Comparison of ENCODE assay signal across 13 cellular contexts in genomic region chr6:55174211-55175013, GRCh38. TPM values are rescaled to one million over a fixed set of nuclear protein-coding genes. Genes with fewer than 3 reads are reported as not detected.
DNase-seq lines count a peak whose midpoint lies in the region; ATAC-seq and TF ChIP-seq lines count a peak whose summit lies in the region.
"Had no signal": no experiment of that assay in that cellular context is flagged by ENCODE, and none has a peak within 500 bp of the region (broad histone marks: within the 10 kb centered on the region; RNA-seq: fewer than 3 reads in every experiment).

HCRTR2 (plus strand) TSS chr6:55174515; CDS start chr6:55174588, 73 bp downstream.

- no peak within 1 kb of the TSS for H2BK15ac ChIP-seq in mesendoderm (replicated peaks; ENCODE audit: low read depth)

- H3K56ac ChIP-seq in mesendoderm (ENCODE audit: low read length) = peak within 1 kb of the TSS; percentile 69

- H3K27ac ChIP-seq in heart left ventricle (no peak within 1 kb of the TSS), ectodermal cell (ENCODE audit: insufficient read depth, low read depth, low read length, poor library complexity, severe bottlenecking) (no peak within 1 kb of the TSS), mesendoderm (ENCODE audit: low read depth, low read length) (no peak within 1 kb of the TSS), testis (no peak within 1 kb of the TSS)

- no peak within 1 kb of the TSS for H4K5ac ChIP-seq in mesendoderm (ENCODE audit: low read length)

- no peak within 1 kb of the TSS for H3K23ac ChIP-seq in mesendoderm (ENCODE audit: low read length)

- no peak for TF ChIP-seq POLR2A in heart left ventricle (IDR thresholded peaks at IDR 0.05)
- TF ChIP-seq POLR2A in testis (IDR thresholded peaks at IDR 0.05) = no peak

- no peak within 1 kb of the TSS for H4K8ac ChIP-seq in mesendoderm (ENCODE audit: low read depth, low read length)

- ATAC-seq in Right ventricle myocardium inferior (no peak), heart left ventricle (no peak), GM21737 (IDR thresholded peaks at IDR 0.05; ENCODE audit: unreplicated experiment) (no peak)

- H3K9me3 ChIP-seq in heart left ventricle (no peaks in the 10 kb centered on the region), ectodermal cell (ENCODE audit: control insufficient read depth, low read length) (no peaks in the 10 kb centered on the region), testis (no peaks in the 10 kb centered on the region)

- WGBS in heart left ventricle, 4 donors = 2 to 3% (median 2%) methylated on average over 39 to 42 of the region's 42 CpGs
- 2% methylated on average over 36 to 39 of the region's 42 CpGs for WGBS in ectodermal cell, 2 experiments
- no CpG with 5 or more reads among the region's 42 CpGs for WGBS in mesendoderm (ENCODE audit: extremely low coverage, insufficient coverage, low lambda C conversion rate)
- WGBS in testis, 2 donors = 1 to 2% methylated on average over 15 to 42 of the region's 42 CpGs

- H3K79me1 ChIP-seq in mesendoderm (ENCODE audit: low read length) = no peaks in the 10 kb centered on the region

- H3K27me3 ChIP-seq in heart left ventricle = peaks cover 0 to 50% (median 14%) of the 10 kb centered on the region in 9 donors
- H3K27me3 ChIP-seq in ectodermal cell (ENCODE audit: control insufficient read depth, insufficient read depth, low read length, poor library complexity, severe bottlenecking) = peaks cover 33% of the 10 kb centered on the region
- no peaks in the 10 kb centered on the region for H3K27me3 ChIP-seq in mesendoderm (ENCODE audit: insufficient read depth, low read length, poor library complexity)
- H3K27me3 ChIP-seq in testis = no peaks in the 10 kb centered on the region

- H3K4ac ChIP-seq in mesendoderm (ENCODE audit: low read depth, low read length) = no peak within 1 kb of the TSS

- intact Hi-C loops in Right ventricle myocardium inferior (cut with DNase I) = no loop called here
- intact Hi-C loops in heart left ventricle (cut with DNase I) = no loop called here
- intact Hi-C loops in testis (cut with DNase I; ENCODE audit: low total_unique reads) = no loop called here

- H2BK5ac ChIP-seq in mesendoderm (ENCODE audit: low read length) = no peak within 1 kb of the TSS

- DNase-seq in Right ventricle myocardium inferior (ENCODE audit: missing footprints) (peak; percentile 63), heart left ventricle (no peak), mesendoderm (peak; percentile 64), testis (peak; percentile 16), DMS 273 (lab: John Stamatoyannopoulos, UW; ENCODE audit: unreplicated experiment) (no peak), cerebellar nuclear complex (lab: John Stamatoyannopoulos, UW) (no peak)
- DNase-seq: activated CD4-positive, alpha-beta memory T cell treated with anti-CD3 and anti-CD28 coated beads, Interleukin-2, amount 10 ng/mL, durations not matched to agents 7 days and 5 days; naive B cell; NCI-H1417 treated with DMSO at 0.1 percent for 48 hours; NK-92 treated with Interleukin-12 subunit alpha and Interleukin-12 subunit beta, amount 100 ng/mL, for 24 hours; stimulated activated CD4-positive, alpha-beta T cell treated with anti-CD3 and anti-CD28 coated beads, Interleukin-4, amount 100 ng/mL, for 1 hour had no signal

- peak within 1 kb of the TSS in 4 of 12 donors; percentile 4 to 18 (median 13) for H3K4me3 ChIP-seq in heart left ventricle
- H3K4me3 ChIP-seq in ectodermal cell (ENCODE audit: insufficient read depth, low read depth, low read length) = peak within 1 kb of the TSS; percentile 20
- H3K4me3 ChIP-seq in mesendoderm (ENCODE audit: low read length) = peak within 1 kb of the TSS; percentile 29
- peak within 1 kb of the TSS; percentile 23 to 32 for H3K4me3 ChIP-seq in testis

- H2AK5ac ChIP-seq in mesendoderm (ENCODE audit: low read length) = no peak within 1 kb of the TSS

- H3K4me2 ChIP-seq in mesendoderm (ENCODE audit: low read length) = peak within 1 kb of the TSS; percentile 97

- H3K36me3 ChIP-seq in heart left ventricle = no peaks in the 10 kb centered on the region
- H3K36me3 ChIP-seq in ectodermal cell (ENCODE audit: control insufficient read depth, insufficient read depth, low read length) = no peaks in the 10 kb centered on the region
- no peaks in the 10 kb centered on the region for H3K36me3 ChIP-seq in mesendoderm (ENCODE audit: control insufficient read depth, insufficient read depth, low read length)
- H3K36me3 ChIP-seq in testis (ENCODE audit: low read depth, missing control alignments) = no peaks in the 10 kb centered on the region

- H3K79me2 ChIP-seq in mesendoderm (ENCODE audit: control insufficient read depth, insufficient read depth, low read length) = no peaks in the 10 kb centered on the region

- H3K18ac ChIP-seq in mesendoderm (ENCODE audit: low read length) = no peak within 1 kb of the TSS

- H3K4me1 ChIP-seq in heart left ventricle (peaks cover 0 to 9% (median 0%) of the 10 kb centered on the region in 12 donors), ectodermal cell (ENCODE audit: control insufficient read depth, insufficient read depth, low read length) (peaks cover 7% of the 10 kb centered on the region), mesendoderm (ENCODE audit: control insufficient read depth, low read depth, low read length) (peaks cover 2% of the 10 kb centered on the region), testis (peaks cover 4% of the 10 kb centered on the region)

- no peak within 1 kb of the TSS for H2BK120ac ChIP-seq in mesendoderm (ENCODE audit: low read depth, low read length)

- peak within 1 kb of the TSS; percentile 45 for H3K9ac ChIP-seq in mesendoderm (ENCODE audit: low read length)

- TF ChIP-seq CTCF in heart left ventricle (IDR thresholded peaks at IDR 0.05) (no peak), testis (IDR thresholded peaks at IDR 0.05) (no peak)

RNA-seq across cellular contexts. Expression of gene HCRTR2, which starts in this region (rescaled TPM):
- total RNA-seq in Right ventricle myocardium inferior (not detected), heart left ventricle (not detected), testis (under 1 TPM; 0.39 to 0.50 TPM)
- polyA plus RNA-seq in heart left ventricle (under 1 TPM in 1 of 2 donors, not detected in 1; 0.08 TPM), testis (ENCODE audit: insufficient read depth, low read depth, low replicate concordance) (0.50 TPM)
- polyA plus RNA-seq in ectodermal cell (2013, experiment 1 of 4) = not detected
- not detected for polyA plus RNA-seq in ectodermal cell (2013, experiment 2 of 4)
- not detected for polyA plus RNA-seq in ectodermal cell (2013, experiment 3 of 4)
- not detected for polyA plus RNA-seq in ectodermal cell (2013, experiment 4 of 4)
- polyA plus RNA-seq in mesendoderm (2013, experiment 1 of 2) = 0.07 TPM
- polyA plus RNA-seq in mesendoderm (2013, experiment 2 of 2) = 0.06 TPM
- total RNA-seq: activated CD4-positive, alpha-beta memory T cell treated with anti-CD3 and anti-CD28 coated beads, Interleukin-2, amount 10 ng/mL, durations not matched to agents 7 days and 5 days had no signal

Comparison
In these comparisons a context has a peak if more than half of its experiments do, and no peak if none do; other contexts are left out.
1. Peak in DNase-seq in Right ventricle myocardium inferior; RNA of the gene not detected or under 1 TPM.
2. Peak in DNase-seq and H3K4me3 ChIP-seq in testis; RNA of the gene not detected or under 1 TPM.